8 cellular contexts compared by ENCODE assay signal in genomic region chr7:129168219-129168991, GRCh38. TPM values are rescaled to one million over a fixed set of nuclear protein-coding genes. Genes with fewer than 3 reads are reported as not detected.
DNase-seq lines count a peak whose midpoint lies in the region; ATAC-seq and TF ChIP-seq lines count a peak whose summit lies in the region.

No MANE protein-coding gene starts in this region.

- no TSS peak for BruUV-seq in MCF 10A (replicated peaks; lab: Mats Ljungman, UMichigan)

- TF ChIP-seq POLR2A in breast epithelium (IDR thresholded peaks at IDR 0.05) (no peak), uterus (IDR thresholded peaks at IDR 0.05) (no peak)

- POLR2A ChIA-PET in MCF 10A (lab: Yijun Ruan, JAX): interaction anchor here (0.5 to 1.3 kb wide), 2 partner anchors 26 to 63 kb away, joined by 3 read pairs; no protein-coding TSS in a partner anchor

- H3K4me3 ChIP-seq in breast epithelium: peak overlapping the region; percentile 38 to 77 (median 55)
- H3K4me3 ChIP-seq in uterus: peak overlapping the region; percentile 21 to 47

- no peak for ATAC-seq in GM21825 (IDR thresholded peaks at IDR 0.05; ENCODE audit: unreplicated experiment)

- H3K36me3 ChIP-seq in breast epithelium (no peaks in the 10 kb centered on the region), uterus (no peaks in the 10 kb centered on the region)

- H3K27me3 ChIP-seq in breast epithelium (no peaks in the 10 kb centered on the region), uterus (no peaks in the 10 kb centered on the region)

- H3K4me1 ChIP-seq in breast epithelium: no peaks in the 10 kb centered on the region
- H3K4me1 ChIP-seq in uterus: peaks cover 0 to 4% of the 10 kb centered on the region in 2 donors

- H3K27ac ChIP-seq in breast epithelium (peak overlapping the region; percentile 8 to 61), uterus (no peak overlapping the region)

- H3K36me3 Mint-ChIP-seq in MCF 10A (ENCODE audit: insufficient read depth, unreplicated experiment) (no peaks in the 10 kb centered on the region), chondrocyte (ENCODE audit: low read depth) (no peaks in the 10 kb centered on the region), mesothelial cell of epicardium (no peaks in the 10 kb centered on the region)

- TF ChIP-seq CTCF in breast epithelium (IDR thresholded peaks at IDR 0.05): no peak
- no peak for TF ChIP-seq CTCF in MCF 10A (IDR thresholded peaks at IDR 0.05; ENCODE audit: unreplicated experiment)
- TF ChIP-seq CTCF in chondrocyte (IDR thresholded peaks at IDR 0.05): no peak
- TF ChIP-seq CTCF in mesothelial cell of epicardium (IDR thresholded peaks at IDR 0.05; ENCODE audit: unreplicated experiment): no peak
- TF ChIP-seq CTCF in uterus (IDR thresholded peaks at IDR 0.05): no peak

- H3K27me3 Mint-ChIP-seq in MCF 10A (ENCODE audit: insufficient read depth, unreplicated experiment): no peaks in the 10 kb centered on the region
- peaks cover 1% of the 10 kb centered on the region for H3K27me3 Mint-ChIP-seq in chondrocyte (ENCODE audit: low read depth)
- H3K27me3 Mint-ChIP-seq in mesothelial cell of epicardium (ENCODE audit: low read depth): peaks cover 30% of the 10 kb centered on the region

- intact Hi-C loops in breast epithelium (cut with DNase I; ENCODE audit: low total_unique reads): no loop called here
- intact Hi-C loops in MCF 10A (cut with micrococcal nuclease): no loop called here
- intact Hi-C loops in uterus (cut with DNase I; ENCODE audit: low total_unique reads): no loop called here

- H3K9me3 ChIP-seq in breast epithelium: no peaks in the 10 kb centered on the region
- no peaks in the 10 kb centered on the region for H3K9me3 ChIP-seq in uterus

- DNase-seq in breast epithelium (ENCODE audit: low spot score in 2 of 2): no peak
- DNase-seq in MCF 10A (ENCODE audit: unreplicated experiment): no peak
- DNase-seq in chondrocyte (ENCODE audit: low spot score): no peak
- no peak for DNase-seq in mesothelial cell of epicardium (ENCODE audit: low spot score in 2 of 2, unreplicated experiment in 2 of 2)
- DNase-seq in uterus: peak in 1 of 2 donors; percentile 16
- DNase-seq in UCSD-AML1 (lab: John Stamatoyannopoulos, UW; ENCODE audit: unreplicated experiment): no peak
- DNase-seq in KBM-7: no peak

- H3K9me3 Mint-ChIP-seq in MCF 10A (ENCODE audit: unreplicated experiment): no peaks in the 10 kb centered on the region
- no peaks in the 10 kb centered on the region for H3K9me3 Mint-ChIP-seq in chondrocyte (ENCODE audit: low read depth)
- no peaks in the 10 kb centered on the region for H3K9me3 Mint-ChIP-seq in mesothelial cell of epicardium

- H3K4me1 Mint-ChIP-seq in MCF 10A (ENCODE audit: insufficient read depth, unreplicated experiment) (no peaks in the 10 kb centered on the region), chondrocyte (ENCODE audit: low read depth) (peaks cover 11% of the 10 kb centered on the region), mesothelial cell of epicardium (peaks cover 25% of the 10 kb centered on the region)

- CTCF ChIA-PET in MCF 10A (lab: Yijun Ruan, JAX): interaction anchor here (0.9 to 8.0 kb wide), 3 partner anchors 12 to 50 kb away, joined by 3 to 72 read pairs (median 3); no protein-coding TSS in a partner anchor

- in situ Hi-C loops in KBM-7 (cut with MboI; ENCODE audit: low pct_unique_long_range_greater_than_20kb, low sequenced_read_pairs): no loop called here

- H3K27ac Mint-ChIP-seq in MCF 10A (ENCODE audit: low read depth, unreplicated experiment) (no peak overlapping the region), chondrocyte (ENCODE audit: unreplicated experiment) (no peak overlapping the region), mesothelial cell of epicardium (peak overlapping the region; percentile 53)

- H3K4me3 Mint-ChIP-seq in MCF 10A (ENCODE audit: unreplicated experiment) (no peak overlapping the region), chondrocyte (ENCODE audit: unreplicated experiment) (peak overlapping the region; percentile 54), mesothelial cell of epicardium (peak overlapping the region; percentile 65)

RNA-seq across cellular contexts. Expression of gene SMO, which starts 20.0 kb away (rescaled TPM):
- total RNA-seq in breast epithelium (10 to 100 TPM in 2 of 3 donors, 1 to 10 TPM in 1; 6.2 to 11.8 (median 10.2) TPM), MCF 10A (2022) (not detected in 2 replicates), chondrocyte (34.3 to 40.2 TPM (median 37.4 TPM) in 3 replicates), mesothelial cell of epicardium (134 to 135 TPM (median 134 TPM) in 3 replicates), uterus (10 to 100 TPM in 3 of 4 donors, 1 to 10 TPM in 1; 7.4 to 94.6 (median 27.7) TPM)

RNA-seq across cellular contexts. Expression of gene TSPAN33, which starts 23.9 kb away (rescaled TPM):
- 10 to 100 TPM in 1 of 3 donors, 1 to 10 TPM in 2; 3.9 to 11.4 (median 5.4) TPM for total RNA-seq in breast epithelium
- 1.7 TPM in 2 replicates for total RNA-seq in MCF 10A (2022)
- 1.7 to 5.7 TPM (median 4.2 TPM) in 3 replicates for total RNA-seq in chondrocyte
- total RNA-seq in mesothelial cell of epicardium: 6.4 to 7.4 TPM (median 7.0 TPM) in 3 replicates
- 1 to 10 TPM in 2 of 4 donors, not detected in 2; 3.9 to 7.0 TPM for total RNA-seq in uterus

RNA-seq across cellular contexts. Expression of gene AHCYL2, which starts 56.4 kb away (rescaled TPM):
- 10 to 100 TPM; 19.0 to 24.7 (median 21.8) TPM for total RNA-seq in breast epithelium
- 12.8 and 16.4 TPM in 2 replicates for total RNA-seq in MCF 10A (2022)
- total RNA-seq in chondrocyte: 11.0 to 15.4 TPM (median 14.9 TPM) in 3 replicates
- total RNA-seq in mesothelial cell of epicardium: 22.8 to 23.9 TPM (median 23.3 TPM) in 3 replicates
- 10 to 100 TPM in 3 of 4 donors, 1 to 10 TPM in 1; 5.6 to 29.2 (median 23.7) TPM for total RNA-seq in uterus

Comparison
In these comparisons a context has a peak if more than half of its experiments do, and no peak if none do; other contexts are left out.
1. H3K27ac ChIP-seq: peak in breast epithelium (2 of 2); none in uterus (0 of 2).